In genomic region chr4:25532579-25532978, GRCh38 we compare ENCODE assay signal across 22 cellular contexts.
DNase-seq lines count a peak whose midpoint lies in the region; ATAC-seq and TF ChIP-seq lines count a peak whose summit lies in the region.
"Had no signal": no experiment of that assay in that cellular context is flagged by ENCODE, and none has a peak within 500 bp of the region (broad histone marks: within the 10 kb centered on the region; RNA-seq: fewer than 3 reads in every experiment).

No MANE protein-coding gene starts in this region.

- no peaks in the 10 kb centered on the region for H3K27me3 ChIP-seq in DOHH2 (ENCODE audit: control insufficient read depth, low read length)

- peak overlapping the region; percentile 41; the same call in 1 of the 2 replicates for H3K4me2 ChIP-seq in DOHH2 (ENCODE audit: low read length)
- H3K4me2 ChIP-seq: BLaER1, KMS-11 had no signal

- H3K79me2 ChIP-seq in DOHH2 (ENCODE audit: control insufficient read depth, low read length): no peaks in the 10 kb centered on the region

- no peaks in the 10 kb centered on the region for H3K9me3 Mint-ChIP-seq in activated CD8-positive, alpha-beta T cell treated with anti-CD3 and anti-CD28 coated beads for 36 hours
- no peaks in the 10 kb centered on the region for H3K9me3 Mint-ChIP-seq in activated CD8-positive, alpha-beta T cell treated with anti-CD3 and anti-CD28 coated beads, Interleukin-2, amount 10 ng/mL, durations not matched to agents 7 days and 5 days (ENCODE audit: insufficient read depth)
- H3K9me3 Mint-ChIP-seq in activated T-helper 17 cell treated with anti-CD3 and anti-CD28 coated beads, Interleukin-2, amount 50 U/mL, for 72 hours: no peaks in the 10 kb centered on the region
- no peaks in the 10 kb centered on the region for H3K9me3 Mint-ChIP-seq in T-cell

- H3K27ac ChIP-seq in DOHH2 (ENCODE audit: low read depth, low read length): no peak overlapping the region
- H3K27ac ChIP-seq: BLaER1, HL-60, KMS-11 had no signal

- H3K36me3 Mint-ChIP-seq in activated CD8-positive, alpha-beta T cell treated with anti-CD3 and anti-CD28 coated beads for 36 hours (ENCODE audit: low read depth): no peaks in the 10 kb centered on the region
- H3K36me3 Mint-ChIP-seq in activated CD8-positive, alpha-beta T cell treated with anti-CD3 and anti-CD28 coated beads, Interleukin-2, amount 10 ng/mL, durations not matched to agents 7 days and 5 days (ENCODE audit: low read depth): no peaks in the 10 kb centered on the region
- no peaks in the 10 kb centered on the region for H3K36me3 Mint-ChIP-seq in activated T-helper 17 cell treated with anti-CD3 and anti-CD28 coated beads, Interleukin-2, amount 50 U/mL, for 72 hours (ENCODE audit: low read depth)
- no peaks in the 10 kb centered on the region for H3K36me3 Mint-ChIP-seq in T-cell
- H3K36me3 Mint-ChIP-seq: CD4-positive, alpha-beta memory T cell had no signal

- POLR2A ChIA-PET in activated CD8-positive, alpha-beta T cell treated with anti-CD3 and anti-CD28 coated beads for 36 hours (lab: Charles Lee): no interaction called here
- POLR2A ChIA-PET in activated CD8-positive, alpha-beta T cell treated with anti-CD3 and anti-CD28 coated beads, Interleukin-2, amount 10 ng/mL, durations not matched to agents 7 days and 5 days (lab: Charles Lee): no interaction called here
- POLR2A ChIA-PET in T-cell (lab: Charles Lee): no interaction called here

- no peaks in the 10 kb centered on the region for H3K9me3 ChIP-seq in DOHH2 (ENCODE audit: control insufficient read depth, insufficient read depth, low read length)
- H3K9me3 ChIP-seq: BLaER1, HAP-1 had no signal

- CTCF ChIA-PET in activated CD8-positive, alpha-beta T cell treated with anti-CD3 and anti-CD28 coated beads for 36 hours (lab: Charles Lee): no interaction called here
- CTCF ChIA-PET in activated CD8-positive, alpha-beta T cell treated with anti-CD3 and anti-CD28 coated beads, Interleukin-2, amount 10 ng/mL, durations not matched to agents 7 days and 5 days (lab: Charles Lee): no interaction called here
- CTCF ChIA-PET in T-cell (lab: Charles Lee): no interaction called here

- H3K4me1 Mint-ChIP-seq in activated CD8-positive, alpha-beta T cell treated with anti-CD3 and anti-CD28 coated beads for 36 hours (ENCODE audit: low read depth): no peaks in the 10 kb centered on the region
- no peaks in the 10 kb centered on the region for H3K4me1 Mint-ChIP-seq in activated CD8-positive, alpha-beta T cell treated with anti-CD3 and anti-CD28 coated beads, Interleukin-2, amount 10 ng/mL, durations not matched to agents 7 days and 5 days (ENCODE audit: low read depth)
- peaks cover 4% of the 10 kb centered on the region for H3K4me1 Mint-ChIP-seq in activated T-helper 17 cell treated with anti-CD3 and anti-CD28 coated beads, Interleukin-2, amount 50 U/mL, for 72 hours
- no peaks in the 10 kb centered on the region for H3K4me1 Mint-ChIP-seq in T-cell
- H3K4me1 Mint-ChIP-seq: CD4-positive, alpha-beta memory T cell had no signal

- no peak overlapping the region for H3K4me3 Mint-ChIP-seq in activated CD8-positive, alpha-beta T cell treated with anti-CD3 and anti-CD28 coated beads for 36 hours
- H3K4me3 Mint-ChIP-seq in activated CD8-positive, alpha-beta T cell treated with anti-CD3 and anti-CD28 coated beads, Interleukin-2, amount 10 ng/mL, durations not matched to agents 7 days and 5 days: no peak overlapping the region
- H3K4me3 Mint-ChIP-seq in activated T-helper 17 cell treated with anti-CD3 and anti-CD28 coated beads, Interleukin-2, amount 50 U/mL, for 72 hours: no peak overlapping the region
- H3K4me3 Mint-ChIP-seq in T-cell: no peak overlapping the region
- H3K4me3 Mint-ChIP-seq: CD4-positive, alpha-beta memory T cell had no signal

- H3K4me1 ChIP-seq in DOHH2 (ENCODE audit: control insufficient read depth, low read length): peaks cover 63% of the 10 kb centered on the region
- H3K4me1 ChIP-seq: HAP-1 had no signal

- no peak for TF ChIP-seq CTCF in activated CD8-positive, alpha-beta T cell treated with anti-CD3 and anti-CD28 coated beads for 36 hours (IDR thresholded peaks at IDR 0.05)
- TF ChIP-seq CTCF in DOHH2 (IDR thresholded peaks at IDR 0.05; ENCODE audit: low read depth, low read length, poor library complexity, severe bottlenecking): no peak

- no peaks in the 10 kb centered on the region for H3K36me3 ChIP-seq in DOHH2 (ENCODE audit: control insufficient read depth, low read length)
- H3K36me3 ChIP-seq: BLaER1, HAP-1 had no signal

- H4K20me1 ChIP-seq in DOHH2 (ENCODE audit: control insufficient read depth, insufficient read depth, low read depth, low read length): no peaks in the 10 kb centered on the region

- H3K4me3 ChIP-seq in DOHH2 (ENCODE audit: low read length): no peak overlapping the region
- H3K4me3 ChIP-seq: BLaER1, HAP-1 had no signal

- no peak overlapping the region for H3K27ac Mint-ChIP-seq in activated CD8-positive, alpha-beta T cell treated with anti-CD3 and anti-CD28 coated beads for 36 hours
- no peak overlapping the region for H3K27ac Mint-ChIP-seq in activated CD8-positive, alpha-beta T cell treated with anti-CD3 and anti-CD28 coated beads, Interleukin-2, amount 10 ng/mL, durations not matched to agents 7 days and 5 days
- no peak overlapping the region for H3K27ac Mint-ChIP-seq in activated T-helper 17 cell treated with anti-CD3 and anti-CD28 coated beads, Interleukin-2, amount 50 U/mL, for 72 hours
- no peak overlapping the region for H3K27ac Mint-ChIP-seq in T-cell
- H3K27ac Mint-ChIP-seq: CD4-positive, alpha-beta memory T cell had no signal

- H3F3A ChIP-seq in DOHH2 (ENCODE audit: control insufficient read depth, insufficient read depth): peaks cover 39% of the 10 kb centered on the region

- no peaks in the 10 kb centered on the region for H3K9me2 ChIP-seq in DOHH2 (replicated peaks; ENCODE audit: control insufficient read depth, low read length)

- intact Hi-C loops in activated CD8-positive, alpha-beta T cell treated with anti-CD3 and anti-CD28 coated beads for 36 hours (cut with micrococcal nuclease): no loop called here

- H3K27me3 Mint-ChIP-seq in activated CD8-positive, alpha-beta T cell treated with anti-CD3 and anti-CD28 coated beads for 36 hours: peaks cover 3% of the 10 kb centered on the region
- H3K27me3 Mint-ChIP-seq in activated CD8-positive, alpha-beta T cell treated with anti-CD3 and anti-CD28 coated beads, Interleukin-2, amount 10 ng/mL, durations not matched to agents 7 days and 5 days (ENCODE audit: low read depth): no peaks in the 10 kb centered on the region
- H3K27me3 Mint-ChIP-seq in activated T-helper 17 cell treated with anti-CD3 and anti-CD28 coated beads, Interleukin-2, amount 50 U/mL, for 72 hours: peaks cover 15% of the 10 kb centered on the region
- H3K27me3 Mint-ChIP-seq in T-cell: peaks cover 9 to 12% of the 10 kb centered on the region in 2 donors

- DNase-seq in activated CD8-positive, alpha-beta T cell treated with anti-CD3 and anti-CD28 coated beads for 36 hours: no peak
- no peak for DNase-seq in activated CD8-positive, alpha-beta T cell treated with anti-CD3 and anti-CD28 coated beads, Interleukin-2, amount 10 ng/mL, durations not matched to agents 7 days and 5 days
- DNase-seq in iris pigment epithelial cell (ENCODE audit: low read depth) (peak; percentile 9), T-cell (no peak)
- DNase-seq: CD4-positive, alpha-beta memory T cell; DMS153; GF-D8; NCI-H1417; NCI-H187; NCI-H2107; NCI-H510A treated with DMSO at 0.1 percent for 48 hours; NCI-H82; OCI-M1; RPMI8226; SHP77 treated with DMSO at 0.1 percent for 48 hours had no signal

- peak; percentile 27 for ATAC-seq in activated CD8-positive, alpha-beta T cell treated with anti-CD3 and anti-CD28 coated beads for 36 hours
- no peak for ATAC-seq in activated CD8-positive, alpha-beta T cell treated with anti-CD3 and anti-CD28 coated beads, Interleukin-2, amount 10 ng/mL, durations not matched to agents 7 days and 5 days
- peak; percentile 91 for ATAC-seq in activated T-helper 17 cell treated with anti-CD3 and anti-CD28 coated beads, Interleukin-2, amount 50 U/mL, for 72 hours (replicated peaks)
- no peak for ATAC-seq in GM21390 (IDR thresholded peaks at IDR 0.05; ENCODE audit: unreplicated experiment)
- ATAC-seq in T-cell (replicated peaks in 1 of 4): no peak

Comparison
In these comparisons a context has a peak if more than half of its experiments do, and no peak if none do; other contexts are left out.
1. ATAC-seq: peak in activated CD8-positive, alpha-beta T cell treated with anti-CD3 and anti-CD28 coated beads for 36 hours (single experiment) and activated T-helper 17 cell treated with anti-CD3 and anti-CD28 coated beads, Interleukin-2, amount 50 U/mL, for 72 hours (single experiment); none in activated CD8-positive, alpha-beta T cell treated with anti-CD3 and anti-CD28 coated beads, Interleukin-2, amount 10 ng/mL, durations not matched to agents 7 days and 5 days (single experiment), GM21390 (single experiment) and T-cell (0 of 4).